ENCODE assay signal across 8 cellular contexts in genomic region chr17:34420254-34420766, GRCh38. TPM values are rescaled to one million over a fixed set of nuclear protein-coding genes. Genes with fewer than 3 reads are reported as not detected.
DNase-seq lines count a peak whose midpoint lies in the region; ATAC-seq and TF ChIP-seq lines count a peak whose summit lies in the region.

No MANE protein-coding gene starts in this region.

- no peaks in the 10 kb centered on the region; the same call in 1 of the 2 replicates for H4K20me1 ChIP-seq in Karpas-422 (ENCODE audit: insufficient read depth, low read depth, low read length)

- H3K36me3 ChIP-seq in Karpas-422 (ENCODE audit: insufficient read depth, low read length) (no peaks in the 10 kb centered on the region), gastroesophageal sphincter (no peaks in the 10 kb centered on the region), upper lobe of right lung (no peaks in the 10 kb centered on the region)

- no peak overlapping the region for H3K4me2 ChIP-seq in Karpas-422 (ENCODE audit: low read depth, low read length, poor library complexity, severe bottlenecking)

- H3K27me3 ChIP-seq in Karpas-422 (ENCODE audit: low read length) (no peaks in the 10 kb centered on the region), gastroesophageal sphincter (peaks cover 75% of the 10 kb centered on the region), upper lobe of right lung (peaks cover 40% of the 10 kb centered on the region)

- H3K4me3 ChIP-seq in Karpas-422 (ENCODE audit: low read length) (no peak overlapping the region), gastroesophageal sphincter (no peak overlapping the region), upper lobe of right lung (no peak overlapping the region)

- TF ChIP-seq POLR2A in gastroesophageal sphincter (IDR thresholded peaks at IDR 0.05), result no peak

- peak; percentile 86 to 96 (median 92) for TF ChIP-seq CTCF in gastroesophageal sphincter (IDR thresholded peaks at IDR 0.05)
- TF ChIP-seq CTCF in upper lobe of right lung (IDR thresholded peaks at IDR 0.05), result peak; percentile 98

- no peaks in the 10 kb centered on the region for H3K9me3 ChIP-seq in Karpas-422 (ENCODE audit: low read length)
- H3K9me3 ChIP-seq in gastroesophageal sphincter, result no peaks in the 10 kb centered on the region
- no peaks in the 10 kb centered on the region for H3K9me3 ChIP-seq in upper lobe of right lung

- no peaks in the 10 kb centered on the region for H3K79me2 ChIP-seq in Karpas-422 (ENCODE audit: low read length)

- H3K9me2 ChIP-seq in Karpas-422 (replicated peaks; ENCODE audit: insufficient read depth, low read length), result no peaks in the 10 kb centered on the region

- H3K27ac ChIP-seq in Karpas-422 (ENCODE audit: low read length) (no peak overlapping the region), gastroesophageal sphincter (no peak overlapping the region), upper lobe of right lung (no peak overlapping the region)

- H2AFZ ChIP-seq in Karpas-422 (ENCODE audit: low read length), result no peak overlapping the region

- intact Hi-C loops in posterior cingulate gyrus (cut with DNase I), result loop anchor here (1.0 to 10.0 kb wide), 4 partner anchors 216 to 699 kb away; partner anchors contain the start of genes LIG3 and RAD51D
- intact Hi-C loops in upper lobe of right lung (cut with DNase I), result no loop called here

- WGBS in gastroesophageal sphincter (ENCODE audit: low coverage in 1 of 2), 2 donors, result 0 to 3% methylated on average over 6 of the region's 6 CpGs

- TF ChIP-seq EP300 in gastroesophageal sphincter (IDR thresholded peaks at IDR 0.05), result no peak

- ATAC-seq in gastroesophageal sphincter (no peak), upper lobe of right lung (peak; percentile 84), GM21528 (IDR thresholded peaks at IDR 0.05; ENCODE audit: low FRiP score, unreplicated experiment) (no peak)

- H3K9ac ChIP-seq in Karpas-422 (ENCODE audit: low read length), result no peak overlapping the region

- DNase-seq in DMS 273 (lab: John Stamatoyannopoulos, UW; ENCODE audit: unreplicated experiment) (peak; percentile 79), Karpas-422 (peak; percentile 85), SHP77 treated with DMSO at 0.1 percent for 48 hours (lab: John Stamatoyannopoulos, UW) (peak; percentile 15), posterior cingulate gyrus (peak; percentile 52 to 94 (median 76)), upper lobe of right lung (no peak)
- peak; percentile 83 for DNase-seq in activated effector memory CD4-positive, alpha-beta T cell treated with anti-CD3 and anti-CD28 coated beads, Interleukin-2, amount 50 U/mL, for 16 hours

- H3K4me1 ChIP-seq in Karpas-422 (ENCODE audit: low read length) (no peaks in the 10 kb centered on the region), gastroesophageal sphincter (no peaks in the 10 kb centered on the region), upper lobe of right lung (no peaks in the 10 kb centered on the region)

RNA-seq across cellular contexts. Expression of gene CCL1, which starts 57.3 kb away (rescaled TPM):
- total RNA-seq in Karpas-422 (2014; rRNA removed; shearing (Covaris generic); ENCODE audit: low replicate concordance), result not detected in 2 replicates
- not detected for total RNA-seq in gastroesophageal sphincter
- total RNA-seq in upper lobe of right lung, result not detected
